In the genomic region with DNA sequence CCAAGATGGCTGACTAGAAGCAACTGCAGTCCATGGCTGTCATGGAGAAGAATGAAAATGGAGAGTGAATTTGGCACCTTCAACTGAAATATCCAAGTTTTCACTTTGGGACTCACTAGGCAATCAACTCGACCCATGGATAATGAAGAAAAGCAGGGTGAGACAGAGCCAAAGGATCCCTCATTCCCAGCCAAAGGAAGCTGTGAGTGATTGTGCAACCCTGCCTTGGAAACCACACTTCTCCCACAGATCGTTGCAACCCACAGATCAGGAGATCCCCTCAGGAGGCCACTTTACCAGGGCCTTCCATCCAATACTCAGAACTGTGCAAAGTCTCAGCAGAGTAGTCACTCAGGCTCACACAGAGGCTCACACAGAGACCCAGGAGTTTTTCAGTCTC, we compare ENCODE assay signal across 18 cellular contexts. TPM values are rescaled to one million over a fixed set of nuclear protein-coding genes. Genes with fewer than 3 reads are reported as not detected.
"Had no signal": no experiment of that assay in that cellular context is flagged by ENCODE, and none has a peak within 500 bp of the region (broad histone marks: within the 10 kb centered on the region; RNA-seq: fewer than 3 reads in every experiment).

No MANE protein-coding gene starts in this region.

- H3K27ac ChIP-seq: cardiac muscle cell, dorsolateral prefrontal cortex, foreskin keratinocyte, right atrium auricular region, testis, upper lobe of left lung had no signal

- H3K9me3 ChIP-seq: testis had no signal

- H3K4me3 ChIP-seq: cardiac muscle cell, dorsolateral prefrontal cortex, right atrium auricular region, testis, upper lobe of left lung had no signal

- DNase-seq: activated CD4-positive, alpha-beta T cell treated with anti-CD3 and anti-CD28 coated beads, Interleukin-2, amount 10 ng/mL, durations not matched to agents 7 days and 5 days; activated CD4-positive, CD25-positive, alpha-beta regulatory T cell; activated naive CD4-positive, alpha-beta T cell treated with anti-CD3 and anti-CD28 coated beads for 36 hours; dorsolateral prefrontal cortex; erythroblast; foreskin keratinocyte; head of caudate nucleus; immature natural killer cell; nucleus accumbens; stimulated activated naive CD8-positive, alpha-beta T cell treated with anti-CD3 and anti-CD28 coated beads, Interleukin-15, amount 100 ng/mL, for 72 hours; testis; upper lobe of left lung had no signal

- H3K36me3 ChIP-seq: cardiac muscle cell, right atrium auricular region, upper lobe of left lung had no signal

- H3K27me3 ChIP-seq: right atrium auricular region, testis had no signal

RNA-seq across cellular contexts. Expression of gene CFAP299, which starts 4.5 kb away (rescaled TPM):
- total RNA-seq: activated CD4-positive, alpha-beta T cell treated with anti-CD3 and anti-CD28 coated beads, Interleukin-2, amount 10 ng/mL, durations not matched to agents 7 days and 5 days; activated CD8-positive, alpha-beta memory T cell treated with anti-CD3 and anti-CD28 coated beads for 36 hours; activated naive CD4-positive, alpha-beta T cell treated with anti-CD3 and anti-CD28 coated beads for 36 hours; foreskin keratinocyte; lower leg skin; mesenteric fat pad; posterior vena cava; right atrium auricular region had no signal
- polyA plus RNA-seq: foreskin keratinocyte had no signal
